ENCODE assay signal across 24 cellular contexts in genomic region chr15:71336671-71337070, GRCh38.
A peak's percentile ranks its signal among the peaks of the same experiment; 100 is the strongest.
DNase-seq lines count a peak whose midpoint lies in the region; ATAC-seq and TF ChIP-seq lines count a peak whose summit lies in the region.
"Had no signal": no experiment of that assay in that cellular context is flagged by ENCODE, and none has a peak within 500 bp of the region (broad histone marks: within the 10 kb centered on the region; RNA-seq: fewer than 3 reads in every experiment).

No MANE protein-coding gene starts in this region.

- CTCF ChIA-PET in A673 (lab: Charles Lee) = no interaction called here

- H3K9ac ChIP-seq in colonic mucosa (ENCODE audit: low read depth in 2 of 2, low read length in 2 of 2) = no peak overlapping the region
- no peak overlapping the region for H3K9ac ChIP-seq in neural progenitor cell

- 51% methylated on average over 3 of the region's 3 CpGs for WGBS in suprapubic skin

- no peak overlapping the region for H3K4me2 ChIP-seq in neural progenitor cell

- no peaks in the 10 kb centered on the region for H4K20me1 ChIP-seq in neural progenitor cell (ENCODE audit: low read depth)

- H3K36me3 ChIP-seq in ascending aorta = no peaks in the 10 kb centered on the region
- no peaks in the 10 kb centered on the region for H3K36me3 ChIP-seq in suprapubic skin
- H3K36me3 ChIP-seq in colonic mucosa = no peaks in the 10 kb centered on the region
- H3K36me3 ChIP-seq in neural progenitor cell = no peaks in the 10 kb centered on the region
- H3K36me3 ChIP-seq in A673 (ENCODE audit: insufficient read depth, low read length, poor library complexity, severe bottlenecking) = no peaks in the 10 kb centered on the region

- TF ChIP-seq CTCF in ascending aorta (IDR thresholded peaks at IDR 0.05) (no peak), suprapubic skin (IDR thresholded peaks at IDR 0.05) (no peak), colonic mucosa (IDR thresholded peaks at IDR 0.05) (no peak), neural progenitor cell (IDR thresholded peaks at IDR 0.05) (no peak), A673 (conservative IDR thresholded peaks at IDR 0.05; ENCODE audit: low read depth, low read length) (no peak)

- BruUV-seq in A673 (replicated peaks; lab: Mats Ljungman, UMichigan) = no TSS peak

- H2AFZ ChIP-seq in neural progenitor cell (replicated peaks) = no peak overlapping the region

- H3K27ac ChIP-seq in ascending aorta (peak overlapping the region; percentile 91 to 92), suprapubic skin (peak overlapping the region; percentile 66), colonic mucosa (no peak overlapping the region), neural progenitor cell (no peak overlapping the region), A673 (ENCODE audit: low read depth, low read length, poor library complexity, severe bottlenecking) (no peak overlapping the region)

- no peak for TF ChIP-seq POLR2A in suprapubic skin (IDR thresholded peaks at IDR 0.05)

- H3K4me1 Mint-ChIP-seq in neural progenitor cell = peaks cover 19% of the 10 kb centered on the region
- H3K4me1 Mint-ChIP-seq: natural killer cell; stimulated activated effector memory CD8-positive, alpha-beta T cell treated with anti-CD3 and anti-CD28 coated beads, Interleukin-12 subunit alpha, Interleukin-12 subunit beta, amount 100 ng/mL, for 72 hours had no signal

- H3K27me3 Mint-ChIP-seq in neural progenitor cell (ENCODE audit: insufficient read depth, low read depth) = peaks cover 6% of the 10 kb centered on the region
- H3K27me3 Mint-ChIP-seq: activated naive CD4-positive, alpha-beta T cell treated with anti-CD3 and anti-CD28 coated beads, Interleukin-2, amount 10 ng/mL, durations not matched to agents 7 days and 5 days had no signal

- DNase-seq in HT-29 (ENCODE audit: low spot score) (peak; percentile 62), ascending aorta (ENCODE audit: low spot score in 2 of 2) (no peak), left colon (no peak), suprapubic skin (ENCODE audit: low spot score in 2 of 2) (no peak), HCEC 1CT (no peak), colonic mucosa (no peak), neural progenitor cell (ENCODE audit: low spot score) (no peak), A673 (ENCODE audit: low spot score) (no peak)
- DNase-seq: activated CD4-positive, alpha-beta T cell treated with anti-CD3 and anti-CD28 coated beads for 48 hours; activated naive CD4-positive, alpha-beta T cell treated with anti-CD3 and anti-CD28 coated beads, Interleukin-2, amount 10 ng/mL, durations not matched to agents 7 days and 5 days; amygdala; caudate nucleus; CD4-positive, alpha-beta memory T cell; DMS153; GF-D8; HFFc6; natural killer cell; NCI-H1092 treated with DMSO at 0.1 percent for 48 hours; NCI-H2081 treated with DMSO at 0.1 percent for 48 hours; stimulated activated CD4-positive, alpha-beta T cell treated with anti-CD3 and anti-CD28 coated beads, Interleukin-1b, Interleukin-23, amount 100 ng/mL, for 48 hours; testis had no signal

- H3K9me3 Mint-ChIP-seq in neural progenitor cell = no peaks in the 10 kb centered on the region
- H3K9me3 Mint-ChIP-seq: activated naive CD4-positive, alpha-beta T cell treated with anti-CD3 and anti-CD28 coated beads, Interleukin-2, amount 10 ng/mL, durations not matched to agents 7 days and 5 days; CD4-positive, alpha-beta memory T cell; HFFc6; natural killer cell; stimulated activated effector memory CD8-positive, alpha-beta T cell treated with anti-CD3 and anti-CD28 coated beads, Interleukin-12 subunit alpha, Interleukin-12 subunit beta, amount 100 ng/mL, for 72 hours; T-helper 1 cell treated with Interleukin-12 subunit alpha and Interleukin-12 subunit beta and Interleukin-4 antibody, amounts not matched to agents 30 μg/mL and 1 μg/mL, for 36 hours had no signal

- H3K27me3 ChIP-seq in ascending aorta (no peaks in the 10 kb centered on the region), suprapubic skin (no peaks in the 10 kb centered on the region), colonic mucosa (no peaks in the 10 kb centered on the region), neural progenitor cell (no peaks in the 10 kb centered on the region), A673 (replicated peaks; ENCODE audit: insufficient read depth, low read depth, low read length, poor library complexity) (no peaks in the 10 kb centered on the region)
- H3K27me3 ChIP-seq: testis had no signal

- no peak overlapping the region for H3K4me3 Mint-ChIP-seq in neural progenitor cell
- H3K4me3 Mint-ChIP-seq: activated naive CD4-positive, alpha-beta T cell treated with anti-CD3 and anti-CD28 coated beads, Interleukin-2, amount 10 ng/mL, durations not matched to agents 7 days and 5 days; CD4-positive, alpha-beta memory T cell; HFFc6; natural killer cell; stimulated activated effector memory CD8-positive, alpha-beta T cell treated with anti-CD3 and anti-CD28 coated beads, Interleukin-12 subunit alpha, Interleukin-12 subunit beta, amount 100 ng/mL, for 72 hours; T-helper 1 cell treated with Interleukin-12 subunit alpha and Interleukin-12 subunit beta and Interleukin-4 antibody, amounts not matched to agents 30 μg/mL and 1 μg/mL, for 36 hours had no signal

- H3K79me2 ChIP-seq in neural progenitor cell (ENCODE audit: low read depth) = no peaks in the 10 kb centered on the region

- H3F3A ChIP-seq in neural progenitor cell (ENCODE audit: low read depth) = no peaks in the 10 kb centered on the region

- peak; percentile 42 for ATAC-seq in left colon
- ATAC-seq: natural killer cell; stimulated activated effector memory CD8-positive, alpha-beta T cell treated with anti-CD3 and anti-CD28 coated beads, Interleukin-12 subunit alpha, Interleukin-12 subunit beta, amount 100 ng/mL, for 72 hours had no signal

- H3K4me3 ChIP-seq in ascending aorta = no peak overlapping the region
- no peak overlapping the region for H3K4me3 ChIP-seq in suprapubic skin
- no peak overlapping the region for H3K4me3 ChIP-seq in colonic mucosa
- H3K4me3 ChIP-seq in neural progenitor cell = no peak overlapping the region
- no peak overlapping the region for H3K4me3 ChIP-seq in A673 (ENCODE audit: low read depth, low read length, poor library complexity, severe bottlenecking)
- H3K4me3 ChIP-seq: testis had no signal

- no peak overlapping the region for H3K27ac Mint-ChIP-seq in neural progenitor cell
- H3K27ac Mint-ChIP-seq: activated naive CD4-positive, alpha-beta T cell treated with anti-CD3 and anti-CD28 coated beads, Interleukin-2, amount 10 ng/mL, durations not matched to agents 7 days and 5 days; CD4-positive, alpha-beta memory T cell; HFFc6; natural killer cell; progenitor cell of endocrine pancreas; stimulated activated effector memory CD8-positive, alpha-beta T cell treated with anti-CD3 and anti-CD28 coated beads, Interleukin-12 subunit alpha, Interleukin-12 subunit beta, amount 100 ng/mL, for 72 hours; T-helper 1 cell treated with Interleukin-12 subunit alpha and Interleukin-12 subunit beta and Interleukin-4 antibody, amounts not matched to agents 30 μg/mL and 1 μg/mL, for 36 hours had no signal

- H3K36me3 Mint-ChIP-seq in neural progenitor cell = no peaks in the 10 kb centered on the region
- H3K36me3 Mint-ChIP-seq: activated naive CD4-positive, alpha-beta T cell treated with anti-CD3 and anti-CD28 coated beads, Interleukin-2, amount 10 ng/mL, durations not matched to agents 7 days and 5 days; CD4-positive, alpha-beta memory T cell; natural killer cell; stimulated activated effector memory CD8-positive, alpha-beta T cell treated with anti-CD3 and anti-CD28 coated beads, Interleukin-12 subunit alpha, Interleukin-12 subunit beta, amount 100 ng/mL, for 72 hours had no signal

- intact Hi-C loops in ascending aorta (cut with DNase I) = no loop called here
- intact Hi-C loops in left colon (cut with DNase I, micrococcal nuclease) = no loop called here
- intact Hi-C loops in colonic mucosa (cut with DNase I) = no loop called here
- intact Hi-C loops in A673 (cut with micrococcal nuclease; ENCODE audit: unreplicated experiment) = no loop called here

- POLR2A ChIA-PET in A673 (lab: Charles Lee; ENCODE audit: low non-redundant PET) = no interaction called here

- no peaks in the 10 kb centered on the region for H3K9me3 ChIP-seq in ascending aorta
- no peaks in the 10 kb centered on the region for H3K9me3 ChIP-seq in suprapubic skin
- no peaks in the 10 kb centered on the region for H3K9me3 ChIP-seq in colonic mucosa
- no peaks in the 10 kb centered on the region for H3K9me3 ChIP-seq in neural progenitor cell (ENCODE audit: low read depth)
- H3K9me3 ChIP-seq in A673 (ENCODE audit: low read depth, low read length, poor library complexity, severe bottlenecking) = no peaks in the 10 kb centered on the region
- H3K9me3 ChIP-seq: testis had no signal

- TF ChIP-seq EP300 in suprapubic skin (IDR thresholded peaks at IDR 0.05) = no peak

- H3K4me1 ChIP-seq in ascending aorta = peaks cover 0 to 50% of the 10 kb centered on the region in 2 donors
- peaks cover 27% of the 10 kb centered on the region for H3K4me1 ChIP-seq in suprapubic skin
- no peaks in the 10 kb centered on the region for H3K4me1 ChIP-seq in colonic mucosa
- peaks cover 11% of the 10 kb centered on the region for H3K4me1 ChIP-seq in neural progenitor cell
- no peaks in the 10 kb centered on the region for H3K4me1 ChIP-seq in A673 (ENCODE audit: insufficient read depth, low read length, poor library complexity, severe bottlenecking)

Comparison
In these comparisons a context has a peak if more than half of its experiments do, and no peak if none do; other contexts are left out.
1. H3K27ac ChIP-seq: peak in ascending aorta (2 of 2) and suprapubic skin (single experiment); none in colonic mucosa (single experiment), neural progenitor cell (single experiment) and A673 (single experiment).